Comparison of ENCODE assay signal across 9 cellular contexts in genomic region chr22:23225724-23226496, GRCh38. TPM values are rescaled to one million over a fixed set of nuclear protein-coding genes. Genes with fewer than 3 reads are reported as not detected.
DNase-seq lines count a peak whose midpoint lies in the region; ATAC-seq lines count a peak whose summit lies in the region.
"Had no signal": no experiment of that assay in that cellular context is flagged by ENCODE, and none has a peak within 500 bp of the region (broad histone marks: within the 10 kb centered on the region; RNA-seq: fewer than 3 reads in every experiment).

No MANE protein-coding gene starts in this region.

- peaks cover 28% of the 10 kb centered on the region for H3K4me1 ChIP-seq in thymus (ENCODE audit: control insufficient read depth, insufficient read depth, low read length)

- H3K36me3 Mint-ChIP-seq in activated CD4-positive, alpha-beta T cell treated with anti-CD3 and anti-CD28 coated beads, Interleukin-2, amount 10 ng/mL, durations not matched to agents 7 days and 5 days (ENCODE audit: low read depth), result peaks cover 34% of the 10 kb centered on the region

- peak overlapping the region; percentile 6 for H3K27ac ChIP-seq in thymus (ENCODE audit: low read depth)
- H3K27ac ChIP-seq: C4-2B had no signal

- peak; percentile 59 for DNase-seq in activated CD4-positive, alpha-beta T cell treated with anti-CD3 and anti-CD28 coated beads, Interleukin-2, amount 10 ng/mL, durations not matched to agents 7 days and 5 days
- no peak for DNase-seq in activated CD4-positive, alpha-beta T cell treated with anti-CD3 and anti-CD28 coated beads for 1 hour
- peak; percentile 60 for DNase-seq in activated effector memory CD4-positive, alpha-beta T cell treated with Interleukin-2 at 50 U/mL for 16 hours
- DNase-seq in left ventricle myocardium superior, result peak; percentile 60
- DNase-seq in stimulated activated CD4-positive, alpha-beta T cell treated with anti-CD3 and anti-CD28 coated beads, Interleukin-4, amount 100 ng/mL, for 24 hours, result no peak

- no peaks in the 10 kb centered on the region for H3K27me3 Mint-ChIP-seq in activated CD4-positive, alpha-beta T cell treated with anti-CD3 and anti-CD28 coated beads, Interleukin-2, amount 10 ng/mL, durations not matched to agents 7 days and 5 days

- peak overlapping the region; percentile 50 for H3K4me3 Mint-ChIP-seq in activated CD4-positive, alpha-beta T cell treated with anti-CD3 and anti-CD28 coated beads, Interleukin-2, amount 10 ng/mL, durations not matched to agents 7 days and 5 days

- 76% methylated on average over 8 of the region's 8 CpGs for WGBS in thymus

- no peaks in the 10 kb centered on the region for H3K9me3 ChIP-seq in thymus (ENCODE audit: control insufficient read depth)

- CTCF ChIA-PET in activated CD4-positive, alpha-beta T cell treated with anti-CD3 and anti-CD28 coated beads, Interleukin-2, amount 10 ng/mL, durations not matched to agents 7 days and 5 days (lab: Charles Lee), result interaction anchor here (0.9 to 1.8 kb wide), 5 partner anchors 7 to 47 kb away, joined by 3 to 5 read pairs (median 3); no protein-coding TSS in a partner anchor

- peaks cover 7% of the 10 kb centered on the region for H3K36me3 ChIP-seq in thymus (ENCODE audit: control insufficient read depth, insufficient read depth)

- H3K27ac Mint-ChIP-seq in activated CD4-positive, alpha-beta T cell treated with anti-CD3 and anti-CD28 coated beads, Interleukin-2, amount 10 ng/mL, durations not matched to agents 7 days and 5 days, result peak overlapping the region; percentile 92

- ATAC-seq in left ventricle myocardium superior, result peak; percentile 63
- ATAC-seq in GM21390 (IDR thresholded peaks at IDR 0.05; ENCODE audit: unreplicated experiment), result no peak
- no peak for ATAC-seq in HG02973 (IDR thresholded peaks at IDR 0.05; ENCODE audit: unreplicated experiment)

- POLR2A ChIA-PET in activated CD4-positive, alpha-beta T cell treated with anti-CD3 and anti-CD28 coated beads, Interleukin-2, amount 10 ng/mL, durations not matched to agents 7 days and 5 days (lab: Charles Lee), result no interaction called here

- no peaks in the 10 kb centered on the region for H3K27me3 ChIP-seq in thymus (ENCODE audit: control insufficient read depth, insufficient read depth)

- no peak overlapping the region for H3K4me3 ChIP-seq in thymus (ENCODE audit: low read length)

- H3K9me3 Mint-ChIP-seq in activated CD4-positive, alpha-beta T cell treated with anti-CD3 and anti-CD28 coated beads, Interleukin-2, amount 10 ng/mL, durations not matched to agents 7 days and 5 days, result peaks cover 20% of the 10 kb centered on the region

- H3K4me1 Mint-ChIP-seq in activated CD4-positive, alpha-beta T cell treated with anti-CD3 and anti-CD28 coated beads, Interleukin-2, amount 10 ng/mL, durations not matched to agents 7 days and 5 days, result peaks cover 74% of the 10 kb centered on the region

- intact Hi-C loops in left ventricle myocardium superior (cut with micrococcal nuclease), result no loop called here

RNA-seq across cellular contexts. Expression of gene BCR, which starts 45.6 kb away (rescaled TPM):
- 10 to 100 TPM; 45.6 to 48.1 TPM for total RNA-seq in activated CD4-positive, alpha-beta T cell treated with anti-CD3 and anti-CD28 coated beads, Interleukin-2, amount 10 ng/mL, durations not matched to agents 7 days and 5 days
- total RNA-seq in left ventricle myocardium superior, result 25.0 TPM
- 22.8 TPM for polyA plus RNA-seq in thymus

Comparison
In these comparisons a context has a peak if more than half of its experiments do, and no peak if none do; other contexts are left out.
1. DNase-seq: peak in activated CD4-positive, alpha-beta T cell treated with anti-CD3 and anti-CD28 coated beads, Interleukin-2, amount 10 ng/mL, durations not matched to agents 7 days and 5 days (single experiment), activated effector memory CD4-positive, alpha-beta T cell treated with Interleukin-2 at 50 U/mL for 16 hours (single experiment) and left ventricle myocardium superior (single experiment); none in activated CD4-positive, alpha-beta T cell treated with anti-CD3 and anti-CD28 coated beads for 1 hour (single experiment) and stimulated activated CD4-positive, alpha-beta T cell treated with anti-CD3 and anti-CD28 coated beads, Interleukin-4, amount 100 ng/mL, for 24 hours (single experiment).